ENCODE assay signal across 1 cellular context in the genomic region with DNA sequence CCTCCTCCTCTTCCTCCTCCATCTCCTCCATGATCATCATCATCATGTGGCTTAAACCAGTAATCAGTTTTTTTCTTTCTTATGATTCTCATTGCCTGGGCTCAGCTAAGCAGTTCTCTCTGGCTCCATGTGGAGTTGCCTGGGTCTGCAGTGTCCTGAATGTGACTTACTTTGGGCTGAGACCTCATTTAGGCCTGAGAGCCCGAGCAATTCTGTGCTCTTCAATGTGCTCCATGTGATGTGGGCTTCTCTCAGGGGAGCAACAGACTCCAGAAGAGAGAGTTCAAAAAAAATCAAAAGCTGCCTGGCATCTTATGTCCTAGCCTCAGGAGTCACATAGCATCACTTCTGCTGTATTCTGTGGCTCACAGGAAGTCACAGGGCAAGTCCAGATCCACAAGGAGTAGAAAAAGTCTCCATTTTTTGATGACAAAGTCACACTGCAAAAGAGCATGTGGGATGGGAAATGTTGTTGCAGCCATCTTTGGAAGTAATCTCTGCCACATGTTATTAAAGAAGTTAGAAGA.
TF ChIP-seq lines count a peak whose summit lies in the region.

No MANE protein-coding gene starts in this region.

TF ChIP-seq in HepG2, 621 proteins besides CTCF, POLR2A, EP300 and RAD21:
- TF ChIP-seq MEIS1 (CRISPR knock-in tag; IDR thresholded peaks at IDR 0.05; ENCODE audit: borderline replicate concordance) = no peak
TF ChIP-seq in HepG2: peak in this region for 0.
